ENCODE assay signal across 10 cellular contexts in the genomic region with DNA sequence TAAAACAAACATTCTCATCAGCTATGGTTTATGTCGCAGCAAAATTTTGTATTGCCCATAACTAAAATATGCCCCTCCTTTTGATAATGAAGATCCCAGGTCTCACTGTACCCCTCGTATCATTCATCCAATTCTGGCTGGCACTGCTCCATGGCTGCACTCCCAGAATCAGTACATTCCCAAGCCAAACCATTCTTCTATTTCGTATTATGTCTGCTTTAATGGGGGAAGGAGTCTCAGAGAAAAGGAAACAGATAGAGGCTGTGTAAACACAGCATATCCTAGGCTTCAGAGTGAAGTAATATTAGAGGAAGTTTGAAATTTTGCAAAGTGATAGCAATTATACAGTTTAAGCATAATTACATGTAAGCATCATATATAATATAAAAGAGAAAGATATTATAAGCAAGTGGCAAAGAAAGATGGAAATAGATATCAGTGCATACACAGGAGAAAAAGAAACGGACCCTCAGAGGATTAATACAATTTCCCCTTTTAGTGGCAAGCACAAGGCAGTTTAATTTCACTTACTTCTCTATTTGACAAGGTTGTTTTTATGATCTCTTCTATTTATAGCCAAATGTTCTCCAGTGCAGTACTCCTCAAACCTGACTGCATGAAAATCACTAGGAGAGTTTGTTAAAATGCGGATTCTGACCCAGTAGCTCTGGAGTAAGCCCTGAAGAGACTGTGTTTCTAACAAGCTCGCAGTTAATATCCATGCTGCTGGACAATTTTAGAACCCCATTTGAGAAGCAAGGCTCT.
DNase-seq lines count a peak whose midpoint lies in the region; ATAC-seq and TF ChIP-seq lines count a peak whose summit lies in the region.
"Had no signal": no experiment of that assay in that cellular context is flagged by ENCODE, and none has a peak within 500 bp of the region (broad histone marks: within the 10 kb centered on the region; RNA-seq: fewer than 3 reads in every experiment).

No MANE protein-coding gene starts in this region.

- no peaks in the 10 kb centered on the region for H3K9me2 ChIP-seq in DOHH2 (replicated peaks; ENCODE audit: control insufficient read depth, low read length)

- H3K79me2 ChIP-seq in DOHH2 (ENCODE audit: control insufficient read depth, low read length) (no peaks in the 10 kb centered on the region), parathyroid adenoma (no peaks in the 10 kb centered on the region)

- H3K9me3 ChIP-seq in DOHH2 (ENCODE audit: control insufficient read depth, insufficient read depth, low read length) (no peaks in the 10 kb centered on the region), parathyroid adenoma (ENCODE audit: control insufficient read depth, low read length) (no peaks in the 10 kb centered on the region)

- DNase-seq in SIG-M5 treated with dmso at 0.1 percent for 504 hours (lab: John Stamatoyannopoulos, UW; ENCODE audit: unreplicated experiment), result peak; percentile 82
- DNase-seq in globus pallidus (ENCODE audit: low spot score), result peak; percentile 15
- no peak for DNase-seq in DMS 273 (lab: John Stamatoyannopoulos, UW; ENCODE audit: unreplicated experiment)
- DNase-seq: activated CD4-positive, alpha-beta T cell treated with anti-CD3 and anti-CD28 coated beads, Interleukin-2, amount 50 U/mL, for 1 hour; NCI-H187 treated with DMSO at 0.1 percent for 48 hours had no signal

- ATAC-seq in HG03521 (IDR thresholded peaks at IDR 0.05; ENCODE audit: unreplicated experiment), result no peak
- no peak for ATAC-seq in HG02840 (IDR thresholded peaks at IDR 0.05; ENCODE audit: low FRiP score, unreplicated experiment)
- ATAC-seq in HG02973 (IDR thresholded peaks at IDR 0.05; ENCODE audit: unreplicated experiment), result no peak

- no peaks in the 10 kb centered on the region for H4K20me1 ChIP-seq in DOHH2 (ENCODE audit: control insufficient read depth, insufficient read depth, low read depth, low read length)

- H2AFZ ChIP-seq in parathyroid adenoma, result peak overlapping the region; percentile 81

- H3F3A ChIP-seq in DOHH2 (ENCODE audit: control insufficient read depth, insufficient read depth), result no peaks in the 10 kb centered on the region

- H3K4me3 ChIP-seq in DOHH2 (ENCODE audit: low read length), result no peak overlapping the region
- H3K4me3 ChIP-seq in parathyroid adenoma (ENCODE audit: low read depth, low read length), result no peak overlapping the region

- peaks cover 8% of the 10 kb centered on the region for H3K4me1 ChIP-seq in DOHH2 (ENCODE audit: control insufficient read depth, low read length)
- peaks cover 17% of the 10 kb centered on the region for H3K4me1 ChIP-seq in parathyroid adenoma

- peak overlapping the region; percentile 23 for H3K9ac ChIP-seq in parathyroid adenoma

- no peaks in the 10 kb centered on the region for H3K36me3 ChIP-seq in DOHH2 (ENCODE audit: control insufficient read depth, low read length)
- H3K36me3 ChIP-seq in parathyroid adenoma (ENCODE audit: control insufficient read depth, insufficient read depth, low read length), result no peaks in the 10 kb centered on the region

- peak overlapping the region; percentile 30 for H3K4me2 ChIP-seq in DOHH2 (ENCODE audit: low read length)
- peak overlapping the region; percentile 12 for H3K4me2 ChIP-seq in parathyroid adenoma (ENCODE audit: low read length)

- no peak for TF ChIP-seq CTCF in DOHH2 (IDR thresholded peaks at IDR 0.05; ENCODE audit: low read depth, low read length, poor library complexity, severe bottlenecking)
- TF ChIP-seq CTCF in parathyroid adenoma (IDR thresholded peaks at IDR 0.05), result no peak

- H3K27me3 ChIP-seq in DOHH2 (ENCODE audit: control insufficient read depth, low read length) (no peaks in the 10 kb centered on the region), parathyroid adenoma (ENCODE audit: control insufficient read depth, insufficient read depth, low read length) (no peaks in the 10 kb centered on the region)

- H3K27ac ChIP-seq in DOHH2 (ENCODE audit: low read depth, low read length), result no peak overlapping the region
- peak overlapping the region; percentile 91 for H3K27ac ChIP-seq in parathyroid adenoma
